Comparison of ENCODE assay signal across 27 cellular contexts in genomic region chr1:233695901-233696300, GRCh38.
DNase-seq lines count a peak whose midpoint lies in the region; ATAC-seq lines count a peak whose summit lies in the region.
"Had no signal": no experiment of that assay in that cellular context is flagged by ENCODE, and none has a peak within 500 bp of the region (broad histone marks: within the 10 kb centered on the region; RNA-seq: fewer than 3 reads in every experiment).

No MANE protein-coding gene starts in this region.

- ATAC-seq in GM18867 (IDR thresholded peaks at IDR 0.05; ENCODE audit: unreplicated experiment) (peak; percentile 72), GM21390 (IDR thresholded peaks at IDR 0.05; ENCODE audit: unreplicated experiment) (peak; percentile 79), HG02973 (IDR thresholded peaks at IDR 0.05; ENCODE audit: unreplicated experiment) (peak; percentile 69)
- ATAC-seq in activated T-helper 17 cell treated with anti-CD3 and anti-CD28 coated beads, Interleukin-2, amount 50 U/mL, for 72 hours (replicated peaks) = peak; percentile 50
- ATAC-seq: stimulated activated effector memory CD8-positive, alpha-beta T cell treated with anti-CD3 and anti-CD28 coated beads, Interleukin-12 subunit alpha, Interleukin-12 subunit beta, amount 100 ng/mL, for 72 hours had no signal

- H3K9me3 Mint-ChIP-seq in activated T-helper 17 cell treated with anti-CD3 and anti-CD28 coated beads, Interleukin-2, amount 50 U/mL, for 72 hours = peaks cover 7% of the 10 kb centered on the region
- H3K9me3 Mint-ChIP-seq: activated naive CD4-positive, alpha-beta T cell treated with anti-CD3 and anti-CD28 coated beads, Interleukin-2, amount 50 U/mL, for 24 hours; central memory CD8-positive, alpha-beta T cell had no signal

- no peaks in the 10 kb centered on the region for H3K36me3 Mint-ChIP-seq in activated T-helper 17 cell treated with anti-CD3 and anti-CD28 coated beads, Interleukin-2, amount 50 U/mL, for 72 hours (ENCODE audit: low read depth)
- H3K36me3 Mint-ChIP-seq: activated naive CD4-positive, alpha-beta T cell treated with anti-CD3 and anti-CD28 coated beads, Interleukin-2, amount 50 U/mL, for 24 hours; CD4-positive, CD25-positive, alpha-beta regulatory T cell; stimulated activated effector memory CD8-positive, alpha-beta T cell treated with anti-CD3 and anti-CD28 coated beads, Interleukin-12 subunit alpha, Interleukin-12 subunit beta, amount 100 ng/mL, for 72 hours had no signal

- H3K4me3 ChIP-seq in MG63 = no peak overlapping the region
- H3K4me3 ChIP-seq: dorsolateral prefrontal cortex, PC-9, skin epidermis, uterus had no signal

- H3K36me3 ChIP-seq in MG63 = no peaks in the 10 kb centered on the region
- H3K36me3 ChIP-seq: heart left ventricle, uterus had no signal

- no peaks in the 10 kb centered on the region for H3K9me3 ChIP-seq in MG63
- H3K9me3 ChIP-seq: uterus had no signal

- H3K27me3 Mint-ChIP-seq in activated T-helper 17 cell treated with anti-CD3 and anti-CD28 coated beads, Interleukin-2, amount 50 U/mL, for 72 hours = peaks cover 30% of the 10 kb centered on the region
- H3K27me3 Mint-ChIP-seq: CD4-positive, CD25-positive, alpha-beta regulatory T cell had no signal

- no peak overlapping the region for H3K4me3 Mint-ChIP-seq in activated T-helper 17 cell treated with anti-CD3 and anti-CD28 coated beads, Interleukin-2, amount 50 U/mL, for 72 hours
- H3K4me3 Mint-ChIP-seq: activated naive CD4-positive, alpha-beta T cell treated with anti-CD3 and anti-CD28 coated beads, Interleukin-2, amount 50 U/mL, for 24 hours; activated T-cell treated with anti-CD3 and anti-CD28 coated beads, Interleukin-2, amount 50 U/mL, for 72 hours; CD4-positive, CD25-positive, alpha-beta regulatory T cell; central memory CD8-positive, alpha-beta T cell; stimulated activated effector memory CD8-positive, alpha-beta T cell treated with anti-CD3 and anti-CD28 coated beads, Interleukin-12 subunit alpha, Interleukin-12 subunit beta, amount 100 ng/mL, for 72 hours had no signal

- no peaks in the 10 kb centered on the region for H3K27me3 ChIP-seq in MG63
- H3K27me3 ChIP-seq: dorsolateral prefrontal cortex, heart left ventricle, uterus had no signal

- no peaks in the 10 kb centered on the region for H3K4me1 Mint-ChIP-seq in activated T-helper 17 cell treated with anti-CD3 and anti-CD28 coated beads, Interleukin-2, amount 50 U/mL, for 72 hours
- H3K4me1 Mint-ChIP-seq: activated naive CD4-positive, alpha-beta T cell treated with anti-CD3 and anti-CD28 coated beads, Interleukin-2, amount 50 U/mL, for 24 hours; CD4-positive, CD25-positive, alpha-beta regulatory T cell; central memory CD8-positive, alpha-beta T cell; stimulated activated effector memory CD8-positive, alpha-beta T cell treated with anti-CD3 and anti-CD28 coated beads, Interleukin-12 subunit alpha, Interleukin-12 subunit beta, amount 100 ng/mL, for 72 hours had no signal

- H3K27ac Mint-ChIP-seq in activated T-helper 17 cell treated with anti-CD3 and anti-CD28 coated beads, Interleukin-2, amount 50 U/mL, for 72 hours = no peak overlapping the region
- H3K27ac Mint-ChIP-seq: activated naive CD4-positive, alpha-beta T cell treated with anti-CD3 and anti-CD28 coated beads, Interleukin-2, amount 50 U/mL, for 24 hours; activated T-cell treated with anti-CD3 and anti-CD28 coated beads, Interleukin-2, amount 50 U/mL, for 72 hours; CD4-positive, CD25-positive, alpha-beta regulatory T cell; stimulated activated effector memory CD8-positive, alpha-beta T cell treated with anti-CD3 and anti-CD28 coated beads, Interleukin-12 subunit alpha, Interleukin-12 subunit beta, amount 100 ng/mL, for 72 hours had no signal

- DNase-seq in MG63 (no peak), Kasumi-1 (lab: John Stamatoyannopoulos, UW) (no peak)
- no peak for DNase-seq in effector CD8-positive, alpha-beta T cell (lab: John Stamatoyannopoulos, UW)
- DNase-seq: activated T-cell treated with anti-CD3 and anti-CD28 coated beads, Interleukin-2, amount 50 U/mL, for 72 hours; aorta; CD4-positive, CD25-positive, alpha-beta regulatory T cell; dorsolateral prefrontal cortex; heart left ventricle; Karpas-422; left cardiac atrium; mesenchymal stem cell; NCI-H1092; NCI-H187 treated with DMSO at 0.1 percent for 48 hours; NCI-H345; PC-9; SHP77; stimulated activated CD4-positive, alpha-beta T cell treated with anti-CD3 and anti-CD28 coated beads, Interleukin-1b, Interleukin-23, amount 100 ng/mL, for 48 hours; SW 1271; uterus had no signal
